26 cellular contexts compared by ENCODE assay signal in the genomic region with DNA sequence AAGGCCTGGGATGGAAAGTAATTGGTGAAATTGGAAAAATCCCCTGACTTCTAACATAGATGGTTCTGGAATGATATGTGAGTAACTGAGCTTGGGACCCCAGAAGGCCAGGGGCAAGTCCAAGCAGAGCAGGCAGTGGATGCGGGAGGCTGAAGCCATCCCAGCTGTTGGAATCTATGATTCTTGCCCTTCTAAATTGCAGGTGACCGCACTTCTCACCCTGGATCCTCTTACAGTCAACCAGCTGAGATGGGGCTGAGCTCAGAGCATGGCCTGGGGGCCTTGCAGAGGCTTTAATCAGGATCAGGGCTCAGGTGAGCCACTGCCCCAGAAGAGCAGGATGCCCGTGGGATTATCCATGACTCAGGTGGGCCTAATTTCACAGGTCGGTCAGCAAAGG.
"Had no signal": no experiment of that assay in that cellular context is flagged by ENCODE, and none has a peak within 500 bp of the region (broad histone marks: within the 10 kb centered on the region; RNA-seq: fewer than 3 reads in every experiment).

No MANE protein-coding gene starts in this region.

- H3K4me1 ChIP-seq: left ventricle myocardium inferior, parathyroid adenoma, right atrium auricular region, right lobe of liver, stomach, testis, thyroid gland, transverse colon, upper lobe of left lung had no signal

- H3K4me3 ChIP-seq: left ventricle myocardium inferior, lung, right atrium auricular region, right lobe of liver, smooth muscle cell, stomach, testis, thyroid gland, transverse colon, upper lobe of left lung had no signal

- H3K9me3 ChIP-seq: left ventricle myocardium inferior, right atrium auricular region, right lobe of liver, stomach, testis, thyroid gland, transverse colon, upper lobe of left lung had no signal

- FAIRE-seq: islet of Langerhans, kidney, urothelium cell line had no signal

- H3K36me3 ChIP-seq: left ventricle myocardium inferior, right atrium auricular region, right lobe of liver, stomach, thyroid gland, transverse colon, upper lobe of left lung had no signal

- DNase-seq: head of caudate nucleus; hypothalamus; immature natural killer cell; kidney; left colon; left ventricle myocardium inferior; mesendoderm; naive B cell; right lobe of liver; stimulated activated CD4-positive, alpha-beta T cell treated with anti-CD3 and anti-CD28 coated beads, Interleukin-12 subunit alpha, Interleukin-12 subunit beta, amount 100 ng/mL, for 4 hours; stimulated activated CD4-positive, alpha-beta T cell treated with anti-CD3 and anti-CD28 coated beads, Interleukin-15, amount 100 ng/mL, for 24 hours; stimulated activated CD4-positive, alpha-beta T cell treated with anti-CD3 and anti-CD28 coated beads, Interleukin-2, amount 100 ng/mL, for 24 hours; stimulated activated CD4-positive, alpha-beta T cell treated with anti-CD3 and anti-CD28 coated beads, Interleukin-4, amount 100 ng/mL, for 1 hour; stimulated activated naive B cell treated with anti-CD40 and anti-IgM and Interleukin-4, amounts not matched to agents 10 μg/mL and 1 μg/mL and 100 μg/mL, for 72 hours; stimulated activated naive CD8-positive, alpha-beta T cell treated with anti-CD3 and anti-CD28 coated beads, Interleukin-15, Interleukin-2, amounts not matched to agents 100 U/mL and 50 U/mL, for 24 hours; stomach; testis; thyroid gland; transverse colon; upper lobe of left lung had no signal

- H3K27me3 ChIP-seq: right atrium auricular region, right lobe of liver, testis, thyroid gland, transverse colon, upper lobe of left lung had no signal

- H3K27ac ChIP-seq: left ventricle myocardium inferior, parathyroid adenoma, right atrium auricular region, right lobe of liver, stomach, testis, thyroid gland, transverse colon, upper lobe of left lung had no signal
